Comparison of ENCODE assay signal across 30 cellular contexts in genomic region chr21:45126983-45127382, GRCh38.
"Had no signal": no experiment of that assay in that cellular context is flagged by ENCODE, and none has a peak within 500 bp of the region (broad histone marks: within the 10 kb centered on the region; RNA-seq: fewer than 3 reads in every experiment).

No MANE protein-coding gene starts in this region.

- H3K9ac ChIP-seq: SK-N-SH had no signal

- H3K27ac Mint-ChIP-seq: activated naive CD4-positive, alpha-beta T cell treated with anti-CD3 and anti-CD28 coated beads for 36 hours; activated T-helper 1 cell treated with anti-CD3 and anti-CD28 coated beads, Interleukin-12 subunit alpha, Interleukin-12 subunit beta, Interleukin-2, Interleukin-4 antibody, amounts not matched to agents 30 ng/mL and 10 ng/mL and 1 ng/mL, durations not matched to agents 14 hours and 24 hours and 36 hours; dendritic cell treated with granulocyte-macrophage colony-stimulating factor and Interleukin-4, amounts not matched to agents 40 ng/mL and 50 ng/mL, for 4 days; nephron progenitor cell had no signal

- DNase-seq: activated CD4-positive, alpha-beta T cell treated with anti-CD3 and anti-CD28 coated beads for 4 hours; activated CD4-positive, alpha-beta T cell treated with anti-CD3 and anti-CD28 coated beads, Interleukin-2, amount 50 U/mL, for 48 hours; activated CD4-positive, CD25-positive, alpha-beta regulatory T cell; activated CD8-positive, alpha-beta memory T cell treated with anti-CD3 and anti-CD28 coated beads for 24 hours; activated effector memory CD4-positive, alpha-beta T cell treated with anti-CD3 and anti-CD28 coated beads, Interleukin-2, amount 50 U/mL, for 16 hours; activated naive CD4-positive, alpha-beta T cell treated with anti-CD3 and anti-CD28 coated beads for 36 hours; activated naive CD8-positive, alpha-beta T cell treated with anti-CD3 and anti-CD28 coated beads, Interleukin-2, amount 10 ng/mL, durations not matched to agents 7 days and 5 days; brain microvascular endothelial cell; esophagus squamous epithelium; foreskin melanocyte; left lung; lower lobe of right lung; mesenchymal stem cell; nephron progenitor cell; ovary; sigmoid colon; SK-N-SH; stimulated activated CD4-positive, alpha-beta T cell treated with anti-CD3 and anti-CD28 coated beads, Interleukin-1b, Interleukin-23, amount 100 ng/mL, for 48 hours; stimulated activated CD4-positive, alpha-beta T cell treated with anti-CD3 and anti-CD28 coated beads, Interleukin-4, amount 100 ng/mL, for 4 hours; stimulated activated CD8-positive, alpha-beta memory T cell treated with anti-CD3 and anti-CD28 coated beads, Interleukin-4, amount 100 ng/mL, for 48 hours; stimulated activated naive CD4-positive, alpha-beta T cell treated with Interleukin-2 at 50 U/mL for 16 hours; T-helper 17 cell; testis; trophoblast cell had no signal

- H3K4me3 ChIP-seq: ascending aorta, esophagus squamous epithelium, left lung, lower lobe of right lung, ovary, prostate gland, sigmoid colon, smooth muscle cell, testis had no signal

- H3K4me2 ChIP-seq: SK-N-SH, smooth muscle cell had no signal

- H3K9me3 ChIP-seq: ascending aorta, esophagus squamous epithelium, left lung, lower lobe of right lung, ovary, prostate gland, sigmoid colon, SK-N-SH, testis had no signal

- H3K9me3 Mint-ChIP-seq: activated naive CD4-positive, alpha-beta T cell treated with anti-CD3 and anti-CD28 coated beads for 36 hours; activated naive CD8-positive, alpha-beta T cell treated with anti-CD3 and anti-CD28 coated beads, Interleukin-2, amount 10 ng/mL, durations not matched to agents 7 days and 5 days; activated T-helper 1 cell treated with anti-CD3 and anti-CD28 coated beads, Interleukin-12 subunit alpha, Interleukin-12 subunit beta, Interleukin-2, Interleukin-4 antibody, amounts not matched to agents 30 ng/mL and 10 ng/mL and 1 ng/mL, durations not matched to agents 14 hours and 24 hours and 36 hours; dendritic cell treated with granulocyte-macrophage colony-stimulating factor and Interleukin-4, amounts not matched to agents 40 ng/mL and 50 ng/mL, for 4 days; nephron progenitor cell had no signal

- ATAC-seq: left lung, lower lobe of right lung, T-helper 17 cell had no signal

- H3K4me3 Mint-ChIP-seq: activated naive CD4-positive, alpha-beta T cell treated with anti-CD3 and anti-CD28 coated beads for 36 hours; activated naive CD8-positive, alpha-beta T cell treated with anti-CD3 and anti-CD28 coated beads, Interleukin-2, amount 10 ng/mL, durations not matched to agents 7 days and 5 days; activated T-helper 1 cell treated with anti-CD3 and anti-CD28 coated beads, Interleukin-12 subunit alpha, Interleukin-12 subunit beta, Interleukin-2, Interleukin-4 antibody, amounts not matched to agents 30 ng/mL and 10 ng/mL and 1 ng/mL, durations not matched to agents 14 hours and 24 hours and 36 hours; dendritic cell treated with granulocyte-macrophage colony-stimulating factor and Interleukin-4, amounts not matched to agents 40 ng/mL and 50 ng/mL, for 4 days; nephron progenitor cell; T-helper 17 cell had no signal

- H3K36me3 ChIP-seq: brain microvascular endothelial cell, esophagus squamous epithelium, left lung, lower lobe of right lung, ovary, prostate gland had no signal

- H3K27me3 ChIP-seq: ascending aorta, brain microvascular endothelial cell, esophagus squamous epithelium, left lung, ovary, sigmoid colon, testis had no signal

- H3K27me3 Mint-ChIP-seq: activated naive CD8-positive, alpha-beta T cell treated with anti-CD3 and anti-CD28 coated beads, Interleukin-2, amount 10 ng/mL, durations not matched to agents 7 days and 5 days; T-helper 17 cell had no signal

- H3K27ac ChIP-seq: brain microvascular endothelial cell, epithelial cell of prostate, esophagus squamous epithelium, left lung, lower lobe of right lung, ovary, prostate gland, testis had no signal
